In genomic region chr10:50590935-50591334, GRCh38 we compare ENCODE assay signal across 21 cellular contexts. TPM values are rescaled to one million over a fixed set of nuclear protein-coding genes. Genes with fewer than 3 reads are reported as not detected.
DNase-seq lines count a peak whose midpoint lies in the region; ATAC-seq and TF ChIP-seq lines count a peak whose summit lies in the region.
"Had no signal": no experiment of that assay in that cellular context is flagged by ENCODE, and none has a peak within 500 bp of the region (broad histone marks: within the 10 kb centered on the region; RNA-seq: fewer than 3 reads in every experiment).

No MANE protein-coding gene starts in this region.

- H3K36me3 ChIP-seq in GM23338 (ENCODE audit: insufficient read depth) (no peaks in the 10 kb centered on the region), neural cell (ENCODE audit: insufficient read depth, low read length) (no peaks in the 10 kb centered on the region)
- H3K36me3 ChIP-seq: BE2C had no signal

- H3K9me3 ChIP-seq in H9 (ENCODE audit: control insufficient read depth, low read depth, low read length) (no peaks in the 10 kb centered on the region), neural cell (ENCODE audit: low read length) (no peaks in the 10 kb centered on the region)
- H3K9me3 ChIP-seq: BE2C had no signal

- no peak overlapping the region for H4K5ac ChIP-seq in H9 (ENCODE audit: insufficient read length, low read depth, low read length)

- H3K9ac ChIP-seq in H9 (ENCODE audit: extremely low read depth, insufficient read length, low read length) = no peak overlapping the region
- peak overlapping the region; percentile 40 for H3K9ac ChIP-seq in neural cell (ENCODE audit: low read length)

- no peaks in the 10 kb centered on the region for H3K9me3 Mint-ChIP-seq in GM23338
- no peaks in the 10 kb centered on the region for H3K9me3 Mint-ChIP-seq in H9
- no peaks in the 10 kb centered on the region for H3K9me3 Mint-ChIP-seq in WTC11
- no peaks in the 10 kb centered on the region for H3K9me3 Mint-ChIP-seq in activated T-cell treated with anti-CD3 and anti-CD28 coated beads, Interleukin-2, amount 50 U/mL, for 24 hours
- H3K9me3 Mint-ChIP-seq: CD4-positive, CD25-positive, alpha-beta regulatory T cell; CD8-positive, alpha-beta memory T cell; IgD-negative memory B cell had no signal

- H3K9me2 ChIP-seq in GM23338 (ENCODE audit: insufficient read depth) = no peaks in the 10 kb centered on the region
- no peaks in the 10 kb centered on the region for H3K9me2 ChIP-seq in neural cell (ENCODE audit: insufficient read depth, low read length)

- no peak overlapping the region for H2BK15ac ChIP-seq in H9 (ENCODE audit: low read depth, low read length)

- no peak overlapping the region for H3K4me3 ChIP-seq in GM23338
- peak overlapping the region; percentile 49 for H3K4me3 ChIP-seq in neural cell (ENCODE audit: low read length)

- H3K4ac ChIP-seq in H9 (ENCODE audit: low read depth, low read length) = no peak overlapping the region

- ATAC-seq in GM23338 (no peak), WTC11 (no peak), HG03432 (IDR thresholded peaks at IDR 0.05; ENCODE audit: unreplicated experiment) (no peak)

- no peak overlapping the region for H4K91ac ChIP-seq in H9 (ENCODE audit: insufficient read length, low read depth, low read length)

- WGBS in H9 (ENCODE audit: extremely low coverage, insufficient read length, low lambda C conversion rate) = no CpG with 5 or more reads among the region's 4 CpGs

- no peaks in the 10 kb centered on the region for H3F3A ChIP-seq in GM23338 (replicated peaks; ENCODE audit: low read depth)
- no peaks in the 10 kb centered on the region for H3F3A ChIP-seq in neural cell (ENCODE audit: insufficient read depth, low read length, poor library complexity, severe bottlenecking)

- H2BK12ac ChIP-seq in H9 (ENCODE audit: insufficient read length, low read depth, low read length) = no peak overlapping the region

- H3T11ph ChIP-seq in H9 (ENCODE audit: low read length) = no peak overlapping the region

- H3K56ac ChIP-seq in H9 (ENCODE audit: insufficient read length, low read depth, low read length) = no peak overlapping the region

- no peaks in the 10 kb centered on the region for H3K79me1 ChIP-seq in H9 (ENCODE audit: insufficient read depth, low read depth, low read length, poor library complexity, severe bottlenecking)

- peaks cover 11% of the 10 kb centered on the region; the same call in 1 of the 2 replicates for H4K20me1 ChIP-seq in GM23338 (replicated peaks; ENCODE audit: insufficient read depth)
- H4K20me1 ChIP-seq in H9 (ENCODE audit: control insufficient read depth, insufficient read depth, insufficient read length) = no peaks in the 10 kb centered on the region
- no peaks in the 10 kb centered on the region for H4K20me1 ChIP-seq in neural cell (ENCODE audit: insufficient read depth)

- H3K27ac Mint-ChIP-seq in GM23338 (peak overlapping the region; percentile 47; the same call in 1 of the 2 replicates), H9 (peak overlapping the region in 2 of 3 experiments; percentile 6 to 23; a peak in 2 of 7 replicates), WTC11 (peak overlapping the region; percentile 76; the same call in 1 of the 2 replicates)
- H3K27ac Mint-ChIP-seq in activated T-cell treated with anti-CD3 and anti-CD28 coated beads, Interleukin-2, amount 50 U/mL, for 24 hours = no peak overlapping the region
- H3K27ac Mint-ChIP-seq: IgD-negative memory B cell had no signal

- H3K14ac ChIP-seq in H9 (ENCODE audit: insufficient read depth, low read length) = no peak overlapping the region

- peak overlapping the region; percentile 34 for H3K18ac ChIP-seq in H9 (ENCODE audit: insufficient read length, low read depth, low read length)

- H3K23ac ChIP-seq in H9 (ENCODE audit: insufficient read length, low read depth, low read length) = peak overlapping the region; percentile 7

- H3K4me3 Mint-ChIP-seq in GM23338 = no peak overlapping the region
- H3K4me3 Mint-ChIP-seq in H9 = no peak overlapping the region
- no peak overlapping the region for H3K4me3 Mint-ChIP-seq in WTC11
- H3K4me3 Mint-ChIP-seq in activated T-cell treated with anti-CD3 and anti-CD28 coated beads, Interleukin-2, amount 50 U/mL, for 24 hours = no peak overlapping the region
- H3K4me3 Mint-ChIP-seq: CD4-positive, CD25-positive, alpha-beta regulatory T cell; CD8-positive, alpha-beta memory T cell; IgD-negative memory B cell had no signal

- H2AK5ac ChIP-seq in H9 (ENCODE audit: insufficient read length, low read length) = no peak overlapping the region

- H2BK120ac ChIP-seq in H9 (ENCODE audit: low read depth, low read length, poor library complexity, severe bottlenecking) = no peak overlapping the region

- POLR2A ChIA-PET in WTC11 (lab: Charles Lee) = no interaction called here

- H3K4me1 ChIP-seq in GM23338 (ENCODE audit: insufficient read depth) (peaks cover 11% of the 10 kb centered on the region; the same call in 1 of the 2 replicates), H9 (ENCODE audit: insufficient read depth, low read length) (no peaks in the 10 kb centered on the region)
- H3K4me1 ChIP-seq: BE2C had no signal

- TF ChIP-seq EP300 in neural cell (conservative IDR thresholded peaks at IDR 0.05; ENCODE audit: poor library complexity, severe bottlenecking) = peak; percentile 83

- no peaks in the 10 kb centered on the region for H3K27me3 ChIP-seq in GM23338 (ENCODE audit: insufficient read depth)
- H3K27me3 ChIP-seq in H9 (ENCODE audit: insufficient read depth, low read length) = no peaks in the 10 kb centered on the region
- H3K27me3 ChIP-seq in neural cell (ENCODE audit: insufficient read depth, low read depth, low read length) = no peaks in the 10 kb centered on the region
- H3K27me3 ChIP-seq: BE2C had no signal

- H2BK5ac ChIP-seq in H9 (ENCODE audit: insufficient read length, low read length) = peak overlapping the region; percentile 19

- H3K79me2 ChIP-seq in GM23338 (replicated peaks; ENCODE audit: insufficient read depth) = peaks cover 55% of the 10 kb centered on the region
- 0 out of 2 replicates have a peak, but pooled peaks cover 3% of the 10 kb centered on the region for H3K79me2 ChIP-seq in H9 (ENCODE audit: insufficient read depth, low read length)
- no peaks in the 10 kb centered on the region for H3K79me2 ChIP-seq in neural cell (replicated peaks; ENCODE audit: insufficient read depth, low read length)

- TF ChIP-seq CTCF in GM23338 (conservative IDR thresholded peaks at IDR 0.05; ENCODE audit: low read depth in 2 of 2) = no peak
- TF ChIP-seq CTCF in H9 (conservative IDR thresholded peaks at IDR 0.05) = no peak
- no peak for TF ChIP-seq CTCF in WTC11 (IDR thresholded peaks at IDR 0.05)
- no peak for TF ChIP-seq CTCF in neural cell (IDR thresholded peaks at IDR 0.05; ENCODE audit: poor library complexity, severe bottlenecking)

- H3K36me3 Mint-ChIP-seq in GM23338 (ENCODE audit: low read depth) (peaks cover 14% of the 10 kb centered on the region; the same call in 2 of the 3 replicates), H9 (ENCODE audit: insufficient read depth in 1 of 3, low read depth in 3 of 3) (peaks cover 9 to 30% (median 21%) of the 10 kb centered on the region in 3 experiments), WTC11 (peaks cover 6% of the 10 kb centered on the region; the same call in 1 of the 2 replicates)
- peaks cover 40% of the 10 kb centered on the region for H3K36me3 Mint-ChIP-seq in activated T-cell treated with anti-CD3 and anti-CD28 coated beads, Interleukin-2, amount 50 U/mL, for 24 hours (ENCODE audit: low read depth)

- H3K4me2 ChIP-seq in GM23338 = no peak overlapping the region
- no peak overlapping the region for H3K4me2 ChIP-seq in H9 (ENCODE audit: insufficient read depth, insufficient read length, low read length)
- H3K4me2 ChIP-seq in neural cell (ENCODE audit: low read length) = peak overlapping the region; percentile 6

- no peak for TF ChIP-seq RAD21 in neural cell (conservative IDR thresholded peaks at IDR 0.05)

- H2AFZ ChIP-seq in GM23338 (no peak overlapping the region), H9 (ENCODE audit: low read length) (no peak overlapping the region), neural cell (ENCODE audit: low read depth, low read length) (no peak overlapping the region)

- no peaks in the 10 kb centered on the region for H3K23me2 ChIP-seq in H9 (ENCODE audit: insufficient read length, low read depth, low read length, poor library complexity, severe bottlenecking)

- H4K8ac ChIP-seq in H9 (replicated peaks; ENCODE audit: insufficient read length, low read depth, low read length) = no peak overlapping the region

- no peak for DNase-seq in GM23338 (ENCODE audit: low spot score)
- no peak for DNase-seq in H9
- DNase-seq in WTC11 (ENCODE audit: low spot score) = no peak
- no peak for DNase-seq in activated T-cell treated with anti-CD3 and anti-CD28 coated beads, Interleukin-2, amount 50 U/mL, for 24 hours
- DNase-seq in hepatic stellate cell (ENCODE audit: low spot score) = no peak
- DNase-seq: ACHN; BE2C; C1 segment of cervical spinal cord; CD4-positive, CD25-positive, alpha-beta regulatory T cell; CD8-positive, alpha-beta memory T cell; COR-L47; DMS 273 treated with DMSO at 0.1 percent for 48 hours; DMS79; GDM1; GOT3; H7; KG1 had no signal

- H3K27ac ChIP-seq in GM23338 (ENCODE audit: low read depth) (no peak overlapping the region), H9 (ENCODE audit: insufficient read length, low read depth, low read length) (no peak overlapping the region), neural cell (ENCODE audit: low read length) (peak overlapping the region; percentile 77)
- H3K27ac ChIP-seq: HL-60 had no signal

- CTCF ChIA-PET in WTC11 (lab: Charles Lee) = no interaction called here

- H3K4me1 Mint-ChIP-seq in GM23338 = peaks cover 17% of the 10 kb centered on the region
- H3K4me1 Mint-ChIP-seq in H9 = peaks cover 12 to 15% of the 10 kb centered on the region in 2 experiments; a peak in 3 of 4 replicates
- H3K4me1 Mint-ChIP-seq in WTC11 = peaks cover 5% of the 10 kb centered on the region
- peaks cover 25% of the 10 kb centered on the region for H3K4me1 Mint-ChIP-seq in activated T-cell treated with anti-CD3 and anti-CD28 coated beads, Interleukin-2, amount 50 U/mL, for 24 hours (ENCODE audit: low read depth)

- no peak overlapping the region for H2BK20ac ChIP-seq in H9 (ENCODE audit: low read depth, low read length, poor library complexity, severe bottlenecking)

- H3K27me3 Mint-ChIP-seq in GM23338 (ENCODE audit: insufficient read depth, low read depth, poor library complexity) (no peaks in the 10 kb centered on the region), H9 (ENCODE audit: low read depth) (no peaks in the 10 kb centered on the region), WTC11 (ENCODE audit: low read depth) (no peaks in the 10 kb centered on the region)
- no peaks in the 10 kb centered on the region for H3K27me3 Mint-ChIP-seq in activated T-cell treated with anti-CD3 and anti-CD28 coated beads, Interleukin-2, amount 50 U/mL, for 24 hours
- H3K27me3 Mint-ChIP-seq: CD4-positive, CD25-positive, alpha-beta regulatory T cell; CD8-positive, alpha-beta memory T cell; IgD-negative memory B cell had no signal

TF ChIP-seq in neural cell, 6 proteins besides CTCF, POLR2A, EP300 and RAD21 (continues in another document):
- TF ChIP-seq POLR2AphosphoS5 (IDR thresholded peaks at IDR 0.05) = peak; percentile 39

RNA-seq across cellular contexts. Expression of gene SGMS1, which starts 32.8 kb away (rescaled TPM):
- total RNA-seq in GM23338 (2014; rRNA removed; shearing (Covaris generic)) = 33.6 and 34.7 TPM in 2 replicates
- polyA plus RNA-seq in GM23338 (2016; fragmentation: Nextera tagmentation; extraction: Ambion mirVana) (12.6 and 15.0 TPM in 2 replicates), neural cell (5.7 and 8.0 TPM in 2 replicates)
- total RNA-seq in H9 (2021) (19.3 and 20.4 TPM in 2 replicates), WTC11 (2021) (12.4 to 14.0 TPM (median 13.2 TPM) in 3 replicates)
- polyA minus RNA-seq in neural cell = 25.0 and 34.1 TPM in 2 replicates
